In the genomic region with DNA sequence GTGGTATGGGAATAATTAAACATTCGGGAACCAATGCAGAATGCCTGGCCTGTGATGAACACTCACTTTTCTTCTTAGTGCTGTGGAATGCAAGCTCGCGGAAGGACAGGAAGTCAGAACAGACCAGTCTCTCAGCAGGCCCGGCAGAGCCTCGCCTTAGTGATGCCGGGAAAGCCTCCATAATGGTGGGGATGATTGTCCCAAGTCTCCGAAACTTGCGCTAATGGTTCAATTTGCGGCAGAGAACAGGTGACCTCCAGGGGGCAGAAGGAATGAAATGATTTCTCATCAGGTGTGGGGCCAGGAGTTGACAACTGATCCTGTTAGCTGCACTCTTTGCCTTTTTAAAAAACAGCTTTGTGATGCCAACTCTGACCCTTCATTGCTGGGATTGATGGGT, we compare ENCODE assay signal across 30 cellular contexts.
DNase-seq lines count a peak whose midpoint lies in the region; ATAC-seq, FAIRE-seq and TF ChIP-seq lines count a peak whose summit lies in the region.
"Had no signal": no experiment of that assay in that cellular context is flagged by ENCODE, and none has a peak within 500 bp of the region (broad histone marks: within the 10 kb centered on the region; RNA-seq: fewer than 3 reads in every experiment).

No MANE protein-coding gene starts in this region.

- ATAC-seq in HCT116 (peak; percentile 78), GM18867 (IDR thresholded peaks at IDR 0.05; ENCODE audit: unreplicated experiment) (no peak), HG03095 (IDR thresholded peaks at IDR 0.05; ENCODE audit: unreplicated experiment) (no peak)
- ATAC-seq: HepG2; left lung; stimulated activated memory B cell treated with anti-CD40 and anti-IgM and Interleukin-4, amounts not matched to agents 10 μg/mL and 1 μg/mL and 100 μg/mL, for 72 hours had no signal

- H3K9me3 ChIP-seq in HCT116 (ENCODE audit: control insufficient read depth in 1 of 2, insufficient read depth in 1 of 2, low read depth in 1 of 2, low read length in 2 of 2), result no peaks in the 10 kb centered on the region
- H3K9me3 ChIP-seq: left lung, neutrophil, prostate gland, suprapubic skin had no signal

- DNase-seq in D721Med (ENCODE audit: insufficient read length, low spot score) (no peak), HCT116 (ENCODE audit: low read depth, low spot score) (peak; percentile 6), choroid plexus epithelial cell (ENCODE audit: low read depth) (peak; percentile 15), islet precursor cell (peak; percentile 71), substantia nigra (lab: John Stamatoyannopoulos, UW) (no peak), HCEC 1CT (no peak)
- DNase-seq: activated CD4-positive, alpha-beta T cell treated with anti-CD3 and anti-CD28 coated beads, Interleukin-2, amount 50 U/mL, for 48 hours; activated CD8-positive, alpha-beta memory T cell treated with anti-CD3 and anti-CD28 coated beads, Interleukin-2, amount 50 U/mL, for 4 hours; activated naive CD4-positive, alpha-beta T cell treated with anti-CD3 and anti-CD28 coated beads for 36 hours; amniotic stem cell; CD4-positive, CD25-positive, alpha-beta regulatory T cell; effector CD4-positive, alpha-beta T cell; EL; erythroblast; head of caudate nucleus; left lung; NCI-H146; NCI-H510A treated with DMSO at 0.1 percent for 48 hours; NK-92 treated with Interleukin-12 subunit alpha and Interleukin-12 subunit beta, amount 100 ng/mL, for 24 hours; SIG-M5; sigmoid colon; stimulated activated CD4-positive, alpha-beta T cell treated with anti-CD3 and anti-CD28 coated beads, Interleukin-4, amount 100 ng/mL, for 4 hours had no signal

- CTCF ChIA-PET in HCT116 (lab: Charles Lee), result interaction anchor here (0.6 to 2.2 kb wide), 3 partner anchors 25 to 325 kb away, joined by 3 to 9 read pairs (median 4); no protein-coding TSS in a partner anchor

- no peak overlapping the region for H3K27ac ChIP-seq in HCT116 (ENCODE audit: low read depth, low read length)
- H3K27ac ChIP-seq in substantia nigra (ENCODE audit: low read depth, low read length, poor library complexity, severe bottlenecking), result no peak overlapping the region
- H3K27ac ChIP-seq: left lung, neutrophil, prostate gland, sigmoid colon, suprapubic skin had no signal

- POLR2A ChIA-PET in HCT116 (lab: Charles Lee), result no interaction called here

- H3K4me1 ChIP-seq in HCT116 (ENCODE audit: control insufficient read depth in 1 of 2, insufficient read depth in 2 of 2, low read length in 2 of 2), result no peaks in the 10 kb centered on the region
- H3K4me1 ChIP-seq: left lung, prostate gland, sigmoid colon, suprapubic skin had no signal

- FAIRE-seq in D721Med (lab: Jason Lieb, UNC), result no peak
- FAIRE-seq: GM12892, HepG2 had no signal

- H3K79me2 ChIP-seq in HCT116 (ENCODE audit: insufficient read depth, low read length), result no peaks in the 10 kb centered on the region

- TF ChIP-seq CTCF in D721Med (IDR thresholded peaks at IDR 0.05; ENCODE audit: insufficient read depth, missing control alignments), result peak; percentile 9
- peak; percentile 27 to 51 (median 45); a peak in 4 of 6 replicates for TF ChIP-seq CTCF in HCT116 (IDR thresholded peaks at IDR 0.05 in 2 of 3, conservative IDR thresholded peaks at IDR 0.05 in 1 of 3; ENCODE audit: borderline replicate concordance in 1 of 3, insufficient read depth in 1 of 3, low read depth in 2 of 3, low read length in 2 of 3)
- TF ChIP-seq CTCF in choroid plexus epithelial cell (conservative IDR thresholded peaks at IDR 0.05; ENCODE audit: low read depth, low read length), result peak; percentile 6

- H3K36me3 ChIP-seq in HCT116 (ENCODE audit: control insufficient read depth in 1 of 2, insufficient read depth in 2 of 2, low read length in 2 of 2), result no peaks in the 10 kb centered on the region
- H3K36me3 ChIP-seq: left lung, neutrophil, prostate gland, sigmoid colon, suprapubic skin had no signal

- TF ChIP-seq RAD21 in HCT116 (IDR thresholded peaks at IDR 0.05; ENCODE audit: low read depth), result no peak

- H4K20me1 ChIP-seq in HCT116 (ENCODE audit: insufficient read depth), result no peaks in the 10 kb centered on the region

- no peaks in the 10 kb centered on the region for H3K9me2 ChIP-seq in HCT116 (ENCODE audit: insufficient read depth)

- no peak overlapping the region for H3K9ac ChIP-seq in HCT116 (ENCODE audit: low read length)

- H2AFZ ChIP-seq in HCT116 (ENCODE audit: low read depth, low read length, poor library complexity, severe bottlenecking), result no peak overlapping the region

- TF ChIP-seq POLR2A in HCT116 (IDR thresholded peaks at IDR 0.05; ENCODE audit: borderline replicate concordance, extremely low read depth, insufficient read depth, insufficient read length), result no peak

- BruUV-seq in HCT116 (replicated peaks; lab: Mats Ljungman, UMichigan), result no TSS peak

- peaks cover 17% of the 10 kb centered on the region for H3K27me3 ChIP-seq in HCT116 (ENCODE audit: insufficient read depth, low read length)

- H3K4me2 ChIP-seq in HCT116 (ENCODE audit: low read length), result no peak overlapping the region

- RAD21 ChIA-PET in HCT116 (lab: Charles Lee; ENCODE audit: low non-redundant PET in 1 of 2, low total read pairs in 2 of 2, uncharacterized antibody in 2 of 2, unreplicated experiment in 2 of 2), result no interaction called here

- H3K4me3 ChIP-seq in HCT116 (replicated peaks in 1 of 2; ENCODE audit: low read depth in 1 of 2, low read length in 2 of 2) (no peak overlapping the region), choroid plexus epithelial cell (ENCODE audit: low read depth, low read length) (no peak overlapping the region)
- H3K4me3 ChIP-seq: left lung, prostate gland, sigmoid colon, suprapubic skin had no signal

- intact Hi-C loops in HCT116 (cut with micrococcal nuclease), result loop anchor here (1.0 to 2.0 kb wide), 2 partner anchors 177 to 326 kb away; no protein-coding TSS in a partner anchor

TF ChIP-seq in HCT116, 20 proteins besides CTCF, POLR2A, EP300 and RAD21:
- TF ChIP-seq SIN3A (IDR thresholded peaks at IDR 0.05; ENCODE audit: low read depth), result no peak
- TF ChIP-seq EZH2phosphoT487 (IDR thresholded peaks at IDR 0.05; ENCODE audit: borderline replicate concordance), result no peak
- no peak for TF ChIP-seq CBX3 (IDR thresholded peaks at IDR 0.05; ENCODE audit: low read depth)
- TF ChIP-seq POLR2AphosphoS5 (IDR thresholded peaks at IDR 0.05; ENCODE audit: low read depth, low read length), result no peak
- TF ChIP-seq FOSL1 (IDR thresholded peaks at IDR 0.05; ENCODE audit: low read depth), result no peak
- TF ChIP-seq ATF3 (IDR thresholded peaks at IDR 0.05), result no peak
- TF ChIP-seq ZFX (IDR thresholded peaks at IDR 0.05), result no peak
- no peak for TF ChIP-seq ELF1 (IDR thresholded peaks at IDR 0.05; ENCODE audit: borderline replicate concordance, low read depth)
- TF ChIP-seq YY1 (IDR thresholded peaks at IDR 0.05; ENCODE audit: extremely low read depth, insufficient replicate concordance, low read depth, low read length), result no peak
- TF ChIP-seq EZH2 (IDR thresholded peaks at IDR 0.05), result no peak
- no peak for TF ChIP-seq ZNF274 (IDR thresholded peaks at IDR 0.05; ENCODE audit: low read depth, low read length)
- no peak for TF ChIP-seq EGR1 (IDR thresholded peaks at IDR 0.05; ENCODE audit: low read depth)
- TF ChIP-seq, protein P1, sequence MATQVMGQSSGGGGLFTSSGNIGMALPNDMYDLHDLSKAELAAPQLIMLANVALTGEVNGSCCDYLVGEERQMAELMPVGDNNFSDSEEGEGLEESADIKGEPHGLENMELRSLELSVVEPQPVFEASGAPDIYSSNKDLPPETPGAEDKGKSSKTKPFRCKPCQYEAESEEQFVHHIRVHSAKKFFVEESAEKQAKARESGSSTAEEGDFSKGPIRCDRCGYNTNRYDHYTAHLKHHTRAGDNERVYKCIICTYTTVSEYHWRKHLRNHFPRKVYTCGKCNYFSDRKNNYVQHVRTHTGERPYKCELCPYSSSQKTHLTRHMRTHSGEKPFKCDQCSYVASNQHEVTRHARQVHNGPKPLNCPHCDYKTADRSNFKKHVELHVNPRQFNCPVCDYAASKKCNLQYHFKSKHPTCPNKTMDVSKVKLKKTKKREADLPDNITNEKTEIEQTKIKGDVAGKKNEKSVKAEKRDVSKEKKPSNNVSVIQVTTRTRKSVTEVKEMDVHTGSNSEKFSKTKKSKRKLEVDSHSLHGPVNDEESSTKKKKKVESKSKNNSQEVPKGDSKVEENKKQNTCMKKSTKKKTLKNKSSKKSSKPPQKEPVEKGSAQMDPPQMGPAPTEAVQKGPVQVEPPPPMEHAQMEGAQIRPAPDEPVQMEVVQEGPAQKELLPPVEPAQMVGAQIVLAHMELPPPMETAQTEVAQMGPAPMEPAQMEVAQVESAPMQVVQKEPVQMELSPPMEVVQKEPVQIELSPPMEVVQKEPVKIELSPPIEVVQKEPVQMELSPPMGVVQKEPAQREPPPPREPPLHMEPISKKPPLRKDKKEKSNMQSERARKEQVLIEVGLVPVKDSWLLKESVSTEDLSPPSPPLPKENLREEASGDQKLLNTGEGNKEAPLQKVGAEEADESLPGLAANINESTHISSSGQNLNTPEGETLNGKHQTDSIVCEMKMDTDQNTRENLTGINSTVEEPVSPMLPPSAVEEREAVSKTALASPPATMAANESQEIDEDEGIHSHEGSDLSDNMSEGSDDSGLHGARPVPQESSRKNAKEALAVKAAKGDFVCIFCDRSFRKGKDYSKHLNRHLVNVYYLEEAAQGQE (IDR thresholded peaks at IDR 0.05; ENCODE audit: low read depth), result no peak
- no peak for TF ChIP-seq JUND (IDR thresholded peaks at IDR 0.05)
- TF ChIP-seq SP1 (IDR thresholded peaks at IDR 0.05; ENCODE audit: low read depth), result no peak
- TF ChIP-seq CEBPB (IDR thresholded peaks at IDR 0.05; ENCODE audit: low read depth), result no peak
- TF ChIP-seq TCF7L2 (IDR thresholded peaks at IDR 0.05; ENCODE audit: borderline replicate concordance, extremely low read depth, insufficient read depth, insufficient read length), result no peak

Comparison
In these comparisons a context has a peak if more than half of its experiments do, and no peak if none do; other contexts are left out.
1. DNase-seq: peak in HCT116 (single experiment), choroid plexus epithelial cell (single experiment) and islet precursor cell (single experiment); none in D721Med (single experiment), substantia nigra (0 of 49) and HCEC 1CT (single experiment).
2. Peak in every context shown above with its lines, with median percentiles within 50 percentile points of each other: CTCF ChIP-seq.